Comparison of ENCODE assay signal across 8 cellular contexts in genomic region chr6:27472617-27473400, GRCh38. TPM values are rescaled to one million over a fixed set of nuclear protein-coding genes. Genes with fewer than 3 reads are reported as not detected.
A peak's percentile ranks its signal among the peaks of the same experiment; 100 is the strongest.
DNase-seq lines count a peak whose midpoint lies in the region; ATAC-seq and TF ChIP-seq lines count a peak whose summit lies in the region.

Gene ZNF184 (minus strand): TSS chr6:27473105. CDS start chr6:27472294, 811 bp downstream.

- 1% methylated on average over 55 to 56 of the region's 56 CpGs for WGBS in GM23248 (ENCODE audit: low coverage in 1 of 2, low lambda C conversion rate in 2 of 2, missing lambda C conversion rate in 2 of 2), 2 experiments

- H4K20me1 ChIP-seq in GM23248 (ENCODE audit: insufficient read depth) (no peaks in the 10 kb centered on the region), fibroblast of lung (ENCODE audit: control insufficient read depth, extremely low read depth, insufficient read depth, low read length) (no peaks in the 10 kb centered on the region)

- H3K4me3 ChIP-seq in GM23248 (peak within 1 kb of the TSS; percentile 98), fibroblast of lung (replicated peaks in 1 of 4; ENCODE audit: control extremely low read depth in 1 of 4, insufficient read depth in 1 of 4, low read depth in 3 of 4, low read length in 4 of 4) (peak within 1 kb of the TSS; percentile 92 to 97 (median 96))
- peak within 1 kb of the TSS; percentile 85 for H3K4me3 ChIP-seq in naive thymus-derived CD4-positive, alpha-beta T cell (ENCODE audit: low read length)

- no peaks in the 10 kb centered on the region for H3K9me2 ChIP-seq in GM23248 (ENCODE audit: insufficient read depth)

- POLR2A ChIA-PET in naive thymus-derived CD4-positive, alpha-beta T cell (lab: Charles Lee), result interaction anchor here (0.6 to 1.9 kb wide), 28 partner anchors 10 to 1451 kb away, joined by 3 to 11 read pairs (median 3); partner anchors contain the start of gene ZNF391

- H2AFZ ChIP-seq in GM23248 (peak within 1 kb of the TSS; percentile 94), fibroblast of lung (ENCODE audit: low read length) (peak within 1 kb of the TSS; percentile 90)

- H3K79me2 ChIP-seq in GM23248 (ENCODE audit: insufficient read depth), result peaks cover 14% of the 10 kb centered on the region; the same call in 1 of the 2 replicates
- H3K79me2 ChIP-seq in fibroblast of lung (ENCODE audit: control insufficient read depth, insufficient read depth, low read length), result peaks cover 2% of the 10 kb centered on the region

- H3K9me3 Mint-ChIP-seq in naive thymus-derived CD4-positive, alpha-beta T cell, result peaks cover 0 to 10% (median 0%) of the 10 kb centered on the region in 11 donors
- no peaks in the 10 kb centered on the region for H3K9me3 Mint-ChIP-seq in stimulated activated naive B cell treated with anti-CD40 and anti-IgM and Interleukin-4, amounts not matched to agents 10 μg/mL and 1 μg/mL and 100 μg/mL, for 72 hours

- peak in 1 of 2 donors; percentile 1 for TF ChIP-seq CTCF in fibroblast of lung (conservative IDR thresholded peaks at IDR 0.05 in 1 of 2, IDR thresholded peaks at IDR 0.05 in 1 of 2; ENCODE audit: low read depth in 1 of 2, low read length in 2 of 2)

- in situ Hi-C loops in GM23248 (cut with MboI), result no loop called here

- H3K4me2 ChIP-seq in GM23248 (ENCODE audit: unreplicated experiment), result peak within 1 kb of the TSS; percentile 96
- peak within 1 kb of the TSS; percentile 99 for H3K4me2 ChIP-seq in fibroblast of lung (ENCODE audit: extremely low read depth, insufficient read depth, low read length)

- H3K9ac ChIP-seq in GM23248, result peak within 1 kb of the TSS; percentile 83
- H3K9ac ChIP-seq in fibroblast of lung (ENCODE audit: insufficient read depth, low read length), result peak within 1 kb of the TSS; percentile 86

- intact Hi-C loops in naive thymus-derived CD4-positive, alpha-beta T cell (cut with micrococcal nuclease), result loop anchor here (1.0 to 10.0 kb wide), 19 partner anchors 30 to 1472 kb away; partner anchors contain the start of genes POM121L2 (in 1 of the 2), ZNF391 (in 1 of the 2), ZSCAN23 (in 1 of the 2) and ZSCAN31 (in 1 of the 2)

- H3K27ac ChIP-seq in GM23248 (peak within 1 kb of the TSS; percentile 75), fibroblast of lung (ENCODE audit: insufficient read depth, low read length) (peak within 1 kb of the TSS; percentile 96)
- peak within 1 kb of the TSS; percentile 93 for H3K27ac ChIP-seq in naive thymus-derived CD4-positive, alpha-beta T cell (ENCODE audit: low read depth, low read length)

- peak within 1 kb of the TSS; percentile 85 to 98 (median 97) for H3K4me3 Mint-ChIP-seq in naive thymus-derived CD4-positive, alpha-beta T cell
- peak within 1 kb of the TSS; percentile 87 to 95 for H3K4me3 Mint-ChIP-seq in stimulated activated naive B cell treated with anti-CD40 and anti-IgM and Interleukin-4, amounts not matched to agents 10 μg/mL and 1 μg/mL and 100 μg/mL, for 72 hours

- peaks cover 40 to 55% (median 52%) of the 10 kb centered on the region in 7 donors for H3K4me1 Mint-ChIP-seq in naive thymus-derived CD4-positive, alpha-beta T cell
- H3K4me1 Mint-ChIP-seq in stimulated activated naive B cell treated with anti-CD40 and anti-IgM and Interleukin-4, amounts not matched to agents 10 μg/mL and 1 μg/mL and 100 μg/mL, for 72 hours, result peaks cover 25% of the 10 kb centered on the region in 2 donors

- H3K27me3 Mint-ChIP-seq in naive thymus-derived CD4-positive, alpha-beta T cell, result peaks cover 0 to 9% (median 0%) of the 10 kb centered on the region in 5 donors
- no peaks in the 10 kb centered on the region for H3K27me3 Mint-ChIP-seq in stimulated activated naive B cell treated with anti-CD40 and anti-IgM and Interleukin-4, amounts not matched to agents 10 μg/mL and 1 μg/mL and 100 μg/mL, for 72 hours

- CTCF ChIA-PET in naive thymus-derived CD4-positive, alpha-beta T cell (lab: Charles Lee), result interaction anchor here (1.0 kb wide), 1 partner anchor 12 kb away, joined by 3 read pairs; no protein-coding TSS in a partner anchor

- H3K36me3 ChIP-seq in GM23248 (ENCODE audit: low read depth) (0 out of 2 replicates have a peak, but pooled peaks cover 2% of the 10 kb centered on the region), fibroblast of lung (ENCODE audit: control insufficient read depth, insufficient read depth, low read length) (no peaks in the 10 kb centered on the region)
- H3K36me3 ChIP-seq in naive thymus-derived CD4-positive, alpha-beta T cell (ENCODE audit: control insufficient read depth in 2 of 3, insufficient read depth in 3 of 3, low read length in 3 of 3), result peaks cover 0 to 13% (median 0%) of the 10 kb centered on the region in 3 experiments

- H3F3A ChIP-seq in GM23248 (ENCODE audit: insufficient read depth), result peaks cover 13% of the 10 kb centered on the region

- no peaks in the 10 kb centered on the region for H3K27me3 ChIP-seq in GM23248 (replicated peaks; ENCODE audit: insufficient read depth)
- no peaks in the 10 kb centered on the region for H3K27me3 ChIP-seq in fibroblast of lung (ENCODE audit: control insufficient read depth, insufficient read depth, low read length)
- H3K27me3 ChIP-seq in naive thymus-derived CD4-positive, alpha-beta T cell (ENCODE audit: control insufficient read depth in 2 of 2, insufficient read depth in 2 of 2, low read length in 2 of 2), result no peaks in the 10 kb centered on the region

- no peaks in the 10 kb centered on the region for H3K9me3 ChIP-seq in GM23248 (ENCODE audit: low read depth)
- H3K9me3 ChIP-seq in fibroblast of lung (ENCODE audit: control insufficient read depth, insufficient read depth, low read depth, low read length), result no peaks in the 10 kb centered on the region
- no peaks in the 10 kb centered on the region for H3K9me3 ChIP-seq in naive thymus-derived CD4-positive, alpha-beta T cell (ENCODE audit: control insufficient read depth in 2 of 3, low read length in 3 of 3)

- H3K4me1 ChIP-seq in GM23248 (ENCODE audit: insufficient read depth) (peaks cover 15% of the 10 kb centered on the region; the same call in 1 of the 2 replicates), fibroblast of lung (ENCODE audit: control insufficient read depth, extremely low read depth, insufficient read depth, low read length) (peaks cover 4% of the 10 kb centered on the region)
- H3K4me1 ChIP-seq in naive thymus-derived CD4-positive, alpha-beta T cell (ENCODE audit: control insufficient read depth in 2 of 2, insufficient read depth in 2 of 2, low read length in 2 of 2), result peaks cover 13 to 23% of the 10 kb centered on the region in 2 donors

- peaks cover 4 to 38% (median 17%) of the 10 kb centered on the region in 5 donors for H3K36me3 Mint-ChIP-seq in naive thymus-derived CD4-positive, alpha-beta T cell
- H3K36me3 Mint-ChIP-seq in stimulated activated naive B cell treated with anti-CD40 and anti-IgM and Interleukin-4, amounts not matched to agents 10 μg/mL and 1 μg/mL and 100 μg/mL, for 72 hours, result peaks cover 11 to 29% of the 10 kb centered on the region in 2 donors

- ATAC-seq in naive thymus-derived CD4-positive, alpha-beta T cell, result peak; percentile 88
- peak; percentile 89 to 91 for ATAC-seq in stimulated activated naive B cell treated with anti-CD40 and anti-IgM and Interleukin-4, amounts not matched to agents 10 μg/mL and 1 μg/mL and 100 μg/mL, for 72 hours (replicated peaks)

- peak within 1 kb of the TSS; percentile 90 to 99 (median 96) for H3K27ac Mint-ChIP-seq in naive thymus-derived CD4-positive, alpha-beta T cell
- H3K27ac Mint-ChIP-seq in stimulated activated naive B cell treated with anti-CD40 and anti-IgM and Interleukin-4, amounts not matched to agents 10 μg/mL and 1 μg/mL and 100 μg/mL, for 72 hours, result peak within 1 kb of the TSS; percentile 99

- DNase-seq in Daoy (ENCODE audit: low read depth) (peak; percentile 100), GM23248 (peak; percentile 99), Kasumi-1 (lab: John Stamatoyannopoulos, UW) (peak; percentile 94 to 96), RPMI7951 (ENCODE audit: low read depth) (peak; percentile 98), fibroblast of lung (ENCODE audit: low read depth in 2 of 2) (peak; percentile 98 to 99)
- peak; percentile 65 to 73 for DNase-seq in activated T-helper 1 cell treated with anti-CD3 and anti-CD28 coated beads, Interleukin-2, amount 50 U/mL, for 16 hours (ENCODE audit: low read depth in 1 of 2, low spot score in 1 of 2)
- peak; percentile 74 to 88 (median 86) for DNase-seq in naive thymus-derived CD4-positive, alpha-beta T cell
- DNase-seq in stimulated activated naive B cell treated with anti-CD40 and anti-IgM and Interleukin-4, amounts not matched to agents 10 μg/mL and 1 μg/mL and 100 μg/mL, for 72 hours, result peak; percentile 92

RNA-seq across cellular contexts. Expression of gene ZNF184, which starts in this region (rescaled TPM):
- 13.9 and 16.5 TPM in 2 replicates for total RNA-seq in Daoy (2014; rRNA removed; shearing (Covaris generic))
- 3.2 and 3.8 TPM in 2 replicates for total RNA-seq in GM23248 (2014; rRNA removed; shearing (Covaris generic))
- 3.8 TPM in 2 replicates for polyA plus RNA-seq in GM23248 (2016; fragmentation: Nextera tagmentation; extraction: Ambion mirVana)
- 16.4 and 24.2 TPM in 2 replicates for total RNA-seq in RPMI7951 (2014; rRNA removed; shearing (Covaris generic))
- 9.0 and 9.4 TPM in 2 replicates for total RNA-seq in fibroblast of lung
- 4.3 and 5.2 TPM in 2 replicates for polyA plus RNA-seq in fibroblast of lung
- 3.2 and 3.3 TPM in 2 replicates for polyA plus RNA-seq in fibroblast of lung (2012)
- polyA minus RNA-seq in fibroblast of lung (ENCODE audit: low replicate concordance), result 0.74 and 0.75 TPM in 2 replicates
- 10 to 100 TPM in 4 of 5 experiments, 1 to 10 TPM in 1; 9.6 to 13.7 (median 12.3) TPM for total RNA-seq in naive thymus-derived CD4-positive, alpha-beta T cell
- polyA plus RNA-seq in naive thymus-derived CD4-positive, alpha-beta T cell, result 10 to 100 TPM in 1 of 2 donors, 1 to 10 TPM in 1; 7.0 to 12.6 TPM

Comparison
In these comparisons a context has a peak if more than half of its experiments do, and no peak if none do; other contexts are left out.
1. Peak in every context shown above with its lines: DNase-seq, ATAC-seq, H3K4me3 ChIP-seq and H3K27ac ChIP-seq.